ENCODE assay signal across 15 cellular contexts in the genomic region with DNA sequence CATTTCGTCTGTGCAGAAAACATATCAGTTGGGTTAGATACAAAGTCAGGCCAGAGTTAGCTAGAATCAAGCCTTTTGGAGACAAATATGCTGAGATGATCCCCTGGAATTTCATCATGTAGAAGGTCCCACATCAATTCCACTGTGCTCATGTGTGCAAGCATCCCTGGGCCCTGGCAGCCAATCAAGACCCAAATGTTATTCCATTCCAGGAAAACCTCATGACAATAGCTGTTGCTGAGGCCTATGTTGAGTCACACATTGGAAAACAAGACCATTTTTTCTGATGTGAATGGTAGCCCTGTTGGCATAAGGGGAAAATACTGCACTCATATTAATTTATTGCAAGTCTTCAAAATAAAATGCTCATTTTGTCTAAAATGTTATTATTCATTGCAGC. TPM values are rescaled to one million over a fixed set of nuclear protein-coding genes. Genes with fewer than 3 reads are reported as not detected.
A peak's percentile ranks its signal among the peaks of the same experiment; 100 is the strongest.
DNase-seq lines count a peak whose midpoint lies in the region; ATAC-seq and TF ChIP-seq lines count a peak whose summit lies in the region.
"Had no signal": no experiment of that assay in that cellular context is flagged by ENCODE, and none has a peak within 500 bp of the region (broad histone marks: within the 10 kb centered on the region; RNA-seq: fewer than 3 reads in every experiment).

No MANE protein-coding gene starts in this region.

- DNase-seq in GM04503 (ENCODE audit: low read depth) (peak; percentile 85), astrocyte of the hippocampus (ENCODE audit: low read depth, low spot score) (peak; percentile 93), heart left ventricle (peak in 2 of 5 donors; percentile 24 to 38), skeletal muscle cell (ENCODE audit: low read depth) (peak; percentile 83), HAP-1 (ENCODE audit: low spot score in 2 of 2) (no peak), G401 (ENCODE audit: low spot score) (no peak)
- DNase-seq: activated B cell treated with CpG ODN at 0.5 μM for 24 hours; activated T-cell treated with anti-CD3 and anti-CD28 coated beads, Interleukin-2, amount 50 U/mL, for 24 hours; CD4-positive, alpha-beta memory T cell; islet precursor cell; NCI-H1105 treated with DMSO at 0.1 percent for 48 hours; SJCRH30 had no signal

- H3K4me1 ChIP-seq in heart left ventricle = peaks cover 0 to 18% (median 0%) of the 10 kb centered on the region in 12 donors
- no peaks in the 10 kb centered on the region for H3K4me1 ChIP-seq in HAP-1
- H3K4me1 ChIP-seq: SJCRH30 had no signal

- H3K9me3 ChIP-seq in heart left ventricle (no peaks in the 10 kb centered on the region), HAP-1 (no peaks in the 10 kb centered on the region)
- H3K9me3 ChIP-seq: SJCRH30 had no signal

- intact Hi-C loops in heart left ventricle (cut with DNase I) = no loop called here

- in situ Hi-C loops in HAP-1 (cut with MboI; ENCODE audit: low sequenced_read_pairs) (no loop called here), G401 (cut with HindIII; ENCODE audit: low sequenced_read_pairs) (no loop called here)

- no peak for TF ChIP-seq CTCF in heart left ventricle (IDR thresholded peaks at IDR 0.05)

- H3K4me3 ChIP-seq in heart left ventricle = no peak overlapping the region
- H3K4me3 ChIP-seq in skeletal muscle cell (ENCODE audit: low read depth, low read length) = no peak overlapping the region
- H3K4me3 ChIP-seq in HAP-1 = no peak overlapping the region
- H3K4me3 ChIP-seq: SJCRH30 had no signal

- H3K27me3 ChIP-seq in heart left ventricle (no peaks in the 10 kb centered on the region), HAP-1 (ENCODE audit: low read depth) (no peaks in the 10 kb centered on the region)

- ATAC-seq in heart left ventricle (peak in 3 of 4 donors; percentile 42 to 72 (median 58)), GM21515 (IDR thresholded peaks at IDR 0.05; ENCODE audit: unreplicated experiment) (no peak), GM19467 (IDR thresholded peaks at IDR 0.05; ENCODE audit: unreplicated experiment) (no peak)
- ATAC-seq: esophagus mucosa had no signal

- TF ChIP-seq POLR2A in heart left ventricle (IDR thresholded peaks at IDR 0.05) = no peak

- H3K36me3 ChIP-seq in heart left ventricle (no peaks in the 10 kb centered on the region), HAP-1 (replicated peaks) (no peaks in the 10 kb centered on the region)
- H3K36me3 ChIP-seq: SJCRH30 had no signal

- H3K27ac ChIP-seq in heart left ventricle = peak overlapping the region in 1 of 12 donors; percentile 25
- H3K27ac ChIP-seq: SJCRH30 had no signal

- WGBS in heart left ventricle, 4 donors = 79 to 91% (median 83%) methylated on average over 1 of the region's 1 CpG

RNA-seq across cellular contexts. Expression of a gene that starts 11.5 kb away (rescaled TPM):
- total RNA-seq in heart left ventricle = 10 to 100 TPM; 12.3 to 51.2 (median 21.7) TPM
- 10 to 100 TPM in 1 of 2 donors, 1 to 10 TPM in 1; 7.8 to 19.3 TPM for polyA plus RNA-seq in heart left ventricle
- not detected in 2 replicates for total RNA-seq in G401 (2014; rRNA removed; shearing (Covaris generic))
- total RNA-seq: activated B cell treated with CpG ODN at 0.5 μM for 24 hours; CD4-positive, alpha-beta memory T cell had no signal
- polyA plus RNA-seq: CD4-positive, alpha-beta memory T cell had no signal

Comparison
In these comparisons a context has a peak if more than half of its experiments do, and no peak if none do; other contexts are left out.
1. DNase-seq: peak in GM04503 (single experiment), astrocyte of the hippocampus (single experiment) and skeletal muscle cell (single experiment); none in HAP-1 (0 of 2) and G401 (single experiment).
2. ATAC-seq: peak in heart left ventricle (3 of 4); none in GM21515 (single experiment) and GM19467 (single experiment).
3. RNA of a gene that starts 11.5 kb away (total RNA-seq): 12.3 to 51.2 TPM in heart left ventricle; not detected in G401; every median in the first group is over 10 times any median in the second.